In genomic region chr7:151304856-151305255, GRCh38 we compare ENCODE assay signal across 13 cellular contexts. TPM values are rescaled to one million over a fixed set of nuclear protein-coding genes. Genes with fewer than 3 reads are reported as not detected.
DNase-seq lines count a peak whose midpoint lies in the region; ATAC-seq, FAIRE-seq and TF ChIP-seq lines count a peak whose summit lies in the region.
"Had no signal": no experiment of that assay in that cellular context is flagged by ENCODE, and none has a peak within 500 bp of the region (broad histone marks: within the 10 kb centered on the region; RNA-seq: fewer than 3 reads in every experiment).

No MANE protein-coding gene starts in this region.

- H3K27ac ChIP-seq in HUES6 (ENCODE audit: low read depth, low read length) (no peak overlapping the region), lower lobe of right lung (no peak overlapping the region), thyroid gland (no peak overlapping the region)
- H3K27ac ChIP-seq: BLaER1 treated with 17β-estradiol and CSF1 and Interleukin-3, amounts not matched to agents 10 nM and 100 nM had no signal

- POLR2A ChIA-PET in activated CD4-positive, alpha-beta T cell treated with anti-CD3 and anti-CD28 coated beads for 36 hours (lab: Charles Lee): interaction anchor here (0.6 kb wide), 1 partner anchor 1706 kb away, joined by 3 read pairs; no protein-coding TSS in a partner anchor

- TF ChIP-seq CTCF in bronchial epithelial cell (IDR thresholded peaks at IDR 0.05; ENCODE audit: insufficient read depth, low read length, severe bottlenecking): no peak
- TF ChIP-seq CTCF in nephron progenitor cell (IDR thresholded peaks at IDR 0.05): no peak
- no peak for TF ChIP-seq CTCF in lower lobe of right lung (IDR thresholded peaks at IDR 0.05)
- no peak for TF ChIP-seq CTCF in thyroid gland (IDR thresholded peaks at IDR 0.05)

- H3K9me3 Mint-ChIP-seq in activated CD4-positive, alpha-beta T cell treated with anti-CD3 and anti-CD28 coated beads for 36 hours (ENCODE audit: low read depth): no peaks in the 10 kb centered on the region
- H3K9me3 Mint-ChIP-seq in nephron progenitor cell: peaks cover 5% of the 10 kb centered on the region
- H3K9me3 Mint-ChIP-seq: stimulated activated memory B cell treated with anti-CD40 and anti-IgM and Interleukin-4, amounts not matched to agents 10 μg/mL and 1 μg/mL and 100 μg/mL, for 72 hours had no signal

- WGBS in thyroid gland, 2 donors: 25 to 27% methylated on average over 7 of the region's 7 CpGs

- intact Hi-C loops in activated CD4-positive, alpha-beta T cell treated with anti-CD3 and anti-CD28 coated beads for 36 hours (cut with DNase I, micrococcal nuclease): loop anchor here in 1 of 2 experiments (5.0 kb wide), 1 partner anchor 133 kb away; no protein-coding TSS in a partner anchor
- intact Hi-C loops in lower lobe of right lung (cut with DNase I): loop anchor here (5.0 kb wide), 1 partner anchor 63 kb away; no protein-coding TSS in a partner anchor
- intact Hi-C loops in thyroid gland (cut with DNase I): loop anchor here (5.0 to 10.0 kb wide), 2 partner anchors 130 to 183 kb away; no protein-coding TSS in a partner anchor

- peaks cover 34% of the 10 kb centered on the region for H3K27me3 ChIP-seq in HUES6 (ENCODE audit: control insufficient read depth, insufficient read depth, low read length)
- H3K27me3 ChIP-seq in bronchial epithelial cell (ENCODE audit: control insufficient read depth, insufficient read depth, low read length): no peaks in the 10 kb centered on the region
- peaks cover 31% of the 10 kb centered on the region for H3K27me3 ChIP-seq in lower lobe of right lung (ENCODE audit: low read depth)
- no peaks in the 10 kb centered on the region for H3K27me3 ChIP-seq in thyroid gland

- H3K27me3 Mint-ChIP-seq in activated CD4-positive, alpha-beta T cell treated with anti-CD3 and anti-CD28 coated beads for 36 hours: peaks cover 23% of the 10 kb centered on the region
- H3K27me3 Mint-ChIP-seq in nephron progenitor cell (ENCODE audit: low read depth, poor library complexity): peaks cover 78% of the 10 kb centered on the region

- H3K9me3 ChIP-seq in HUES6 (ENCODE audit: control insufficient read depth, insufficient read depth, low read depth, low read length): peaks cover 4% of the 10 kb centered on the region; the same call in 1 of the 2 replicates
- no peaks in the 10 kb centered on the region for H3K9me3 ChIP-seq in lower lobe of right lung
- H3K9me3 ChIP-seq in thyroid gland: no peaks in the 10 kb centered on the region
- H3K9me3 ChIP-seq: BLaER1 treated with 17β-estradiol and CSF1 and Interleukin-3, amounts not matched to agents 10 nM and 100 nM had no signal

- peak overlapping the region; percentile 41 for H3K9ac ChIP-seq in HUES6 (ENCODE audit: low read length)
- H3K9ac ChIP-seq: BLaER1 treated with 17β-estradiol and CSF1 and Interleukin-3, amounts not matched to agents 10 nM and 100 nM had no signal

- CTCF ChIA-PET in activated CD4-positive, alpha-beta T cell treated with anti-CD3 and anti-CD28 coated beads for 36 hours (lab: Charles Lee): interaction anchor here (0.6 to 4.4 kb wide), 16 partner anchors 11 to 181 kb away, joined by 3 to 30 read pairs (median 4); partner anchors contain the start of genes ABCF2 and NUB1

- no peak overlapping the region for H3K4me3 Mint-ChIP-seq in activated CD4-positive, alpha-beta T cell treated with anti-CD3 and anti-CD28 coated beads for 36 hours
- H3K4me3 Mint-ChIP-seq in nephron progenitor cell: peak overlapping the region; percentile 74
- H3K4me3 Mint-ChIP-seq: stimulated activated memory B cell treated with anti-CD40 and anti-IgM and Interleukin-4, amounts not matched to agents 10 μg/mL and 1 μg/mL and 100 μg/mL, for 72 hours had no signal

- no peaks in the 10 kb centered on the region for H3K36me3 Mint-ChIP-seq in activated CD4-positive, alpha-beta T cell treated with anti-CD3 and anti-CD28 coated beads for 36 hours (ENCODE audit: low read depth)
- H3K36me3 Mint-ChIP-seq in nephron progenitor cell (ENCODE audit: low read depth): no peaks in the 10 kb centered on the region
- H3K36me3 Mint-ChIP-seq: stimulated activated memory B cell treated with anti-CD40 and anti-IgM and Interleukin-4, amounts not matched to agents 10 μg/mL and 1 μg/mL and 100 μg/mL, for 72 hours had no signal

- peak overlapping the region; percentile 60 for H3K4me3 ChIP-seq in HUES6 (ENCODE audit: low read depth, low read length)
- H3K4me3 ChIP-seq in bronchial epithelial cell (ENCODE audit: low read depth, low read length): no peak overlapping the region
- no peak overlapping the region for H3K4me3 ChIP-seq in lower lobe of right lung
- no peak overlapping the region for H3K4me3 ChIP-seq in thyroid gland (replicated peaks in 1 of 3)
- H3K4me3 ChIP-seq: BLaER1 treated with 17β-estradiol and CSF1 and Interleukin-3, amounts not matched to agents 10 nM and 100 nM had no signal

- H3K36me3 ChIP-seq in HUES6 (ENCODE audit: control insufficient read depth, insufficient read depth, low read length): no peaks in the 10 kb centered on the region
- no peaks in the 10 kb centered on the region for H3K36me3 ChIP-seq in bronchial epithelial cell (ENCODE audit: control insufficient read depth, insufficient read depth, low read length)
- H3K36me3 ChIP-seq in lower lobe of right lung: no peaks in the 10 kb centered on the region
- H3K36me3 ChIP-seq in thyroid gland: no peaks in the 10 kb centered on the region
- H3K36me3 ChIP-seq: BLaER1 treated with 17β-estradiol and CSF1 and Interleukin-3, amounts not matched to agents 10 nM and 100 nM had no signal

- no peak for FAIRE-seq in bronchial epithelial cell (lab: Jason Lieb, UNC)

- H3K4me1 Mint-ChIP-seq in activated CD4-positive, alpha-beta T cell treated with anti-CD3 and anti-CD28 coated beads for 36 hours: peaks cover 8% of the 10 kb centered on the region
- H3K4me1 Mint-ChIP-seq in nephron progenitor cell: peaks cover 15% of the 10 kb centered on the region

- DNase-seq in activated CD4-positive, alpha-beta T cell treated with anti-CD3 and anti-CD28 coated beads for 36 hours: no peak
- DNase-seq in activated CD4-positive, alpha-beta T cell treated with anti-CD3 and anti-CD28 coated beads for 48 hours: no peak
- peak; percentile 10 for DNase-seq in bronchial epithelial cell (ENCODE audit: low read depth)
- DNase-seq in nephron progenitor cell: no peak
- no peak for DNase-seq in lower lobe of right lung
- DNase-seq in thyroid gland: no peak
- DNase-seq in NK-92 treated with Interleukin-12 subunit alpha and Interleukin-12 subunit beta, amount 100 ng/mL, for 24 hours (lab: John Stamatoyannopoulos, UW): no peak
- DNase-seq: activated CD4-positive, CD25-positive, alpha-beta regulatory T cell; cerebellar nuclear complex had no signal

- H3K27ac Mint-ChIP-seq in activated CD4-positive, alpha-beta T cell treated with anti-CD3 and anti-CD28 coated beads for 36 hours: peak overlapping the region; percentile 3
- no peak overlapping the region for H3K27ac Mint-ChIP-seq in nephron progenitor cell
- H3K27ac Mint-ChIP-seq: stimulated activated memory B cell treated with anti-CD40 and anti-IgM and Interleukin-4, amounts not matched to agents 10 μg/mL and 1 μg/mL and 100 μg/mL, for 72 hours had no signal

- ATAC-seq in activated CD4-positive, alpha-beta T cell treated with anti-CD3 and anti-CD28 coated beads for 36 hours: no peak
- no peak for ATAC-seq in lower lobe of right lung
- ATAC-seq: HCT116; stimulated activated memory B cell treated with anti-CD40 and anti-IgM and Interleukin-4, amounts not matched to agents 10 μg/mL and 1 μg/mL and 100 μg/mL, for 72 hours had no signal

- TF ChIP-seq POLR2A in thyroid gland (IDR thresholded peaks at IDR 0.05): no peak

- H3K4me1 ChIP-seq in HUES6 (ENCODE audit: control insufficient read depth, insufficient read depth, low read length) (0 out of 2 replicates have a peak, but pooled peaks cover 2% of the 10 kb centered on the region), lower lobe of right lung (peaks cover 16% of the 10 kb centered on the region), thyroid gland (peaks cover 3 to 9% of the 10 kb centered on the region in 2 donors)

RNA-seq across cellular contexts. Expression of gene NUB1, which starts 36.8 kb away (rescaled TPM):
- total RNA-seq in activated CD4-positive, alpha-beta T cell treated with anti-CD3 and anti-CD28 coated beads for 36 hours: 10 to 100 TPM; 51.4 to 70.4 TPM
- total RNA-seq in bronchial epithelial cell (30.0 and 34.0 TPM in 2 replicates), lower lobe of right lung (53.7 TPM), thyroid gland (10 to 100 TPM; 56.9 to 75.5 (median 71.4) TPM)

RNA-seq across cellular contexts. Expression of gene SMARCD3, which starts 56.4 kb away (rescaled TPM):
- 1 to 10 TPM; 4.1 to 4.8 TPM for total RNA-seq in activated CD4-positive, alpha-beta T cell treated with anti-CD3 and anti-CD28 coated beads for 36 hours
- 2.1 and 4.9 TPM in 2 replicates for total RNA-seq in bronchial epithelial cell
- total RNA-seq in lower lobe of right lung: 53.1 TPM
- 10 to 100 TPM; 42.2 to 56.7 (median 47.2) TPM for total RNA-seq in thyroid gland
